ENCODE assay signal across 1 cellular context in the genomic region with DNA sequence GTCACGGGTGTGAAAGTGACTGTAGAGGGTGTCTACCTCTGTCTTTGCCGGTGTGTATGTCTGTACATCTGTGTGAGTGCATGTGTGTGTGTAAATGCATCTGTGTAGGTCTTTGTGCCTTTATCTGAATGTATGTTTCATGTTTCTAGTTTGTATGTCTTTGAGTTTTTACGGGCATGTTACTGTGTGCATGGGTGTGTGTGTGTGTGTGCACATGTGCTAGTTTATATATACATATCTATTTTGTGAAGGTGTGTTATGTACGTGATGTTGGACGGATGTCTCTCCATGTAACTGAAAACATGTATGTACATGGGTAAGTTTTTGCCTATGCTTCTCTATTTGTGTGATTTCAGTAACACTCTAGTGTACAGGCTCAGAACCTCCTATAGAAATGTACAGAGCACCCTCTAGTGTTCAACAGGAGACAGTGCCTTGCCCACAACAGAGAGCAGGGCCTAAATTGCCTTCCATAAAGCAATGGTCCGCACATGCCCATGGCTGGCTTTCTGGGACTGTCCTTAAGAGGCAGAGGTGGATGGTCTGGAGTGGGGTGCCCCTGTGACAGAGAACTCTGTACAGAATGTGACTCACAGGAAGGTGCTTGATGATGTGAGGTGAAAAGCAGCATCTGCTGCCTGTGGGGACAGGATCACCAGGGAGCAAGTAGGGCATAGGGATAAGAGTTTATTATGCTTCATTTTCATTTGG.
TF ChIP-seq lines count a peak whose summit lies in the region.

No MANE protein-coding gene starts in this region.

TF ChIP-seq in HepG2, 621 proteins besides CTCF, POLR2A, EP300 and RAD21 (continued from another document):
- TF ChIP-seq, protein P1, sequence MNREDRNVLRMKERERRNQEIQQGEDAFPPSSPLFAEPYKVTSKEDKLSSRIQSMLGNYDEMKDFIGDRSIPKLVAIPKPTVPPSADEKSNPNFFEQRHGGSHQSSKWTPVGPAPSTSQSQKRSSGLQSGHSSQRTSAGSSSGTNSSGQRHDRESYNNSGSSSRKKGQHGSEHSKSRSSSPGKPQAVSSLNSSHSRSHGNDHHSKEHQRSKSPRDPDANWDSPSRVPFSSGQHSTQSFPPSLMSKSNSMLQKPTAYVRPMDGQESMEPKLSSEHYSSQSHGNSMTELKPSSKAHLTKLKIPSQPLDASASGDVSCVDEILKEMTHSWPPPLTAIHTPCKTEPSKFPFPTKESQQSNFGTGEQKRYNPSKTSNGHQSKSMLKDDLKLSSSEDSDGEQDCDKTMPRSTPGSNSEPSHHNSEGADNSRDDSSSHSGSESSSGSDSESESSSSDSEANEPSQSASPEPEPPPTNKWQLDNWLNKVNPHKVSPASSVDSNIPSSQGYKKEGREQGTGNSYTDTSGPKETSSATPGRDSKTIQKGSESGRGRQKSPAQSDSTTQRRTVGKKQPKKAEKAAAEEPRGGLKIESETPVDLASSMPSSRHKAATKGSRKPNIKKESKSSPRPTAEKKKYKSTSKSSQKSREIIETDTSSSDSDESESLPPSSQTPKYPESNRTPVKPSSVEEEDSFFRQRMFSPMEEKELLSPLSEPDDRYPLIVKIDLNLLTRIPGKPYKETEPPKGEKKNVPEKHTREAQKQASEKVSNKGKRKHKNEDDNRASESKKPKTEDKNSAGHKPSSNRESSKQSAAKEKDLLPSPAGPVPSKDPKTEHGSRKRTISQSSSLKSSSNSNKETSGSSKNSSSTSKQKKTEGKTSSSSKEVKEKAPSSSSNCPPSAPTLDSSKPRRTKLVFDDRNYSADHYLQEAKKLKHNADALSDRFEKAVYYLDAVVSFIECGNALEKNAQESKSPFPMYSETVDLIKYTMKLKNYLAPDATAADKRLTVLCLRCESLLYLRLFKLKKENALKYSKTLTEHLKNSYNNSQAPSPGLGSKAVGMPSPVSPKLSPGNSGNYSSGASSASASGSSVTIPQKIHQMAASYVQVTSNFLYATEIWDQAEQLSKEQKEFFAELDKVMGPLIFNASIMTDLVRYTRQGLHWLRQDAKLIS (CRISPR knock-in tag; IDR thresholded peaks at IDR 0.05) = no peak
- TF ChIP-seq RCOR2 (CRISPR knock-in tag; IDR thresholded peaks at IDR 0.05) = no peak
- peak; percentile 14; the same call in 1 of the 2 replicates for TF ChIP-seq ZMYM4 (CRISPR knock-in tag; IDR thresholded peaks at IDR 0.05)
- TF ChIP-seq CEBPB (IDR thresholded peaks at IDR 0.05; ENCODE audit: borderline replicate concordance, low read depth, low read length) = no peak
- no peak for TF ChIP-seq ZNF556 (CRISPR knock-in tag; IDR thresholded peaks at IDR 0.05; ENCODE audit: borderline replicate concordance)
- TF ChIP-seq, protein P2, sequence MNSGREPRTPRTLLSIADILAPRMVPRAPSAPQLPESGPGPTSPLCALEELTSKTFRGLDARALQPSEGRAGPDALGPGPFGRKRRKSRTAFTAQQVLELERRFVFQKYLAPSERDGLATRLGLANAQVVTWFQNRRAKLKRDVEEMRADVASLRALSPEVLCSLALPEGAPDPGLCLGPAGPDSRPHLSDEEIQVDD (CRISPR knock-in tag; IDR thresholded peaks at IDR 0.05; ENCODE audit: borderline replicate concordance) = no peak
- TF ChIP-seq STAG1 (CRISPR knock-in tag; IDR thresholded peaks at IDR 0.05) = peak; percentile 91
- TF ChIP-seq, protein P3, sequence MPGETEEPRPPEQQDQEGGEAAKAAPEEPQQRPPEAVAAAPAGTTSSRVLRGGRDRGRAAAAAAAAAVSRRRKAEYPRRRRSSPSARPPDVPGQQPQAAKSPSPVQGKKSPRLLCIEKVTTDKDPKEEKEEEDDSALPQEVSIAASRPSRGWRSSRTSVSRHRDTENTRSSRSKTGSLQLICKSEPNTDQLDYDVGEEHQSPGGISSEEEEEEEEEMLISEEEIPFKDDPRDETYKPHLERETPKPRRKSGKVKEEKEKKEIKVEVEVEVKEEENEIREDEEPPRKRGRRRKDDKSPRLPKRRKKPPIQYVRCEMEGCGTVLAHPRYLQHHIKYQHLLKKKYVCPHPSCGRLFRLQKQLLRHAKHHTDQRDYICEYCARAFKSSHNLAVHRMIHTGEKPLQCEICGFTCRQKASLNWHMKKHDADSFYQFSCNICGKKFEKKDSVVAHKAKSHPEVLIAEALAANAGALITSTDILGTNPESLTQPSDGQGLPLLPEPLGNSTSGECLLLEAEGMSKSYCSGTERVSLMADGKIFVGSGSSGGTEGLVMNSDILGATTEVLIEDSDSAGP (CRISPR knock-in tag; IDR thresholded peaks at IDR 0.05; ENCODE audit: borderline replicate concordance) = no peak
- TF ChIP-seq ZKSCAN5 (CRISPR knock-in tag; IDR thresholded peaks at IDR 0.05) = no peak
- TF ChIP-seq SALL1 (CRISPR knock-in tag; IDR thresholded peaks at IDR 0.05) = 0 out of 2 replicates have a peak, but pooled peaks have one; percentile 20
- peak; percentile 81 for TF ChIP-seq SMC3 (IDR thresholded peaks at IDR 0.05; ENCODE audit: low read length)
- TF ChIP-seq FOXA3 (CRISPR knock-in tag; IDR thresholded peaks at IDR 0.05) = 0 out of 2 replicates have a peak, but pooled peaks have one; percentile 8
- TF ChIP-seq ZNF33A (CRISPR knock-in tag; IDR thresholded peaks at IDR 0.05; ENCODE audit: borderline replicate concordance) = no peak
